ENCODE assay signal across 8 cellular contexts in genomic region chr12:56630180-56630632, GRCh38. TPM values are rescaled to one million over a fixed set of nuclear protein-coding genes. Genes with fewer than 3 reads are reported as not detected.
DNase-seq lines count a peak whose midpoint lies in the region; TF ChIP-seq lines count a peak whose summit lies in the region.

BAZ2A (minus strand) TSS chr12:56630326; CDS start chr12:56617530, 12,796 bp downstream.

- peaks cover 14% of the 10 kb centered on the region; the same call in 1 of the 2 replicates for H3K36me3 Mint-ChIP-seq in HFFc6 (ENCODE audit: low read depth)

- peak within 1 kb of the TSS; percentile 95 for H3K27ac ChIP-seq in neutrophil

- peak within 1 kb of the TSS; percentile 86 for H3K27ac Mint-ChIP-seq in HFFc6

- no peaks in the 10 kb centered on the region; the same call in 1 of the 2 replicates for H3K27me3 Mint-ChIP-seq in HFFc6 (ENCODE audit: insufficient read depth)

- peak within 1 kb of the TSS; percentile 97 to 99 for H3K4me3 ChIP-seq in neutrophil (ENCODE audit: low read depth in 1 of 2, low read length in 1 of 2)

- DNase-seq in GM04504 (ENCODE audit: low read depth) (peak; percentile 50), HFFc6 (peak; percentile 65), NCI-H1048 (lab: John Stamatoyannopoulos, UW) (peak; percentile 39), SKM-1 (lab: John Stamatoyannopoulos, UW; ENCODE audit: unreplicated experiment) (peak; percentile 14), globus pallidus (ENCODE audit: low spot score) (peak; percentile 89)
- peak; percentile 89 for DNase-seq in activated naive CD4-positive, alpha-beta T cell treated with anti-CD3 and anti-CD28 coated beads, Interleukin-2, amount 50 U/mL, for 16 hours

- H3K9me3 ChIP-seq in neutrophil, result no peaks in the 10 kb centered on the region

- peaks cover 8% of the 10 kb centered on the region for H3K36me3 ChIP-seq in neutrophil

- no peaks in the 10 kb centered on the region for H3K9me3 Mint-ChIP-seq in HFFc6

- no peaks in the 10 kb centered on the region for H3K27me3 ChIP-seq in neutrophil

- no peak for TF ChIP-seq CTCF in HFFc6 (IDR thresholded peaks at IDR 0.05)
- no peak for TF ChIP-seq CTCF in neutrophil (IDR thresholded peaks at IDR 0.05)
- no peak for TF ChIP-seq CTCF in subcutaneous adipose tissue (IDR thresholded peaks at IDR 0.05; ENCODE audit: low read depth)

- H3K4me1 ChIP-seq in neutrophil (ENCODE audit: control insufficient read depth in 1 of 2, insufficient read depth in 1 of 2, low read depth in 1 of 2, low read length in 1 of 2), result peaks cover 60 to 62% of the 10 kb centered on the region in 2 experiments

- peaks cover 69% of the 10 kb centered on the region for H3K4me1 Mint-ChIP-seq in HFFc6 (ENCODE audit: low read depth)

- H3K4me3 Mint-ChIP-seq in HFFc6, result peak within 1 kb of the TSS; percentile 92

RNA-seq across cellular contexts. Expression of gene BAZ2A, which starts in this region (rescaled TPM):
- 10 to 100 TPM; 54.2 to 60.4 (median 57.3) TPM for total RNA-seq in HFFc6 (2021; fragmentation: NEBNext Ultra II Directional; extraction: Animal tissue kit (Norgen Biotek cat#: 25700))
- 100 to 1,000 TPM in 1 of 4 donors, 10 to 100 TPM in 3; 61.9 to 172 (median 82.3) TPM for total RNA-seq in subcutaneous adipose tissue

Comparison
In these comparisons a context has a peak if more than half of its experiments do, and no peak if none do; other contexts are left out.
1. Peak in every context shown above with its lines: DNase-seq, H3K4me3 ChIP-seq and H3K27ac ChIP-seq.
2. DNase-seq: peak in every context shown above with its lines; median percentile 89 in activated naive CD4-positive, alpha-beta T cell treated with anti-CD3 and anti-CD28 coated beads, Interleukin-2, amount 50 U/mL, for 16 hours; 89 in globus pallidus; 65 in HFFc6; 50 in GM04504; 39 in NCI-H1048; 14 in SKM-1.